ENCODE assay signal across 1 cellular context in the genomic region with DNA sequence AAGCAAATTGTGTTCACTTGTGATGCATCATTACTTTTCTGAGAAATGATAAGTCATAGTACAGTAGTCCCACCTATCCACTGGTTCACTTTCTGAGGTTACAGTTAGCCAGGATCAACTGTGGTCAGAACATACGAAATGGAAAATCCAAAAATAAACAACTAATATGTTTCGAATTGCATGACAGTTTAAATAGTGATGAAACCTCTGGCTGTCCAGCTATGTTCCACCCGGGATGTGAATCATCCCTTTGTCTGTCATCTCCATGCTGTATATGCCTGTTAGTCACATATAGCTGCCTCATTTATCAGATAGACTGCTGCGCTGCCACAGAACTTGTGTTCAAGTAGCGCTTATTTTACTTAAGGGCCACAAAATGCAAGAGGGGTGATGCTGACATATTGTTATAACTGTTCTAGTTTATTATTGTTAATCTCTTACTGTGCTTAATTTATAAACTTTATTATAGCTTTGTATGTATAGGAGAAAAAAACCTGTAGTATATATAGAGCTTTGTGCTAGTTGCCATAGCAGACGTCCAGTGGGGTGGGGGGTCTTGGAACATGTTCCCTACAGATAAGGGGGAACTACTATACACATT.
A peak's percentile ranks its signal among the peaks of the same experiment; 100 is the strongest.
TF ChIP-seq lines count a peak whose summit lies in the region.

No MANE protein-coding gene starts in this region.

TF ChIP-seq in SK-N-SH, 30 proteins besides CTCF, POLR2A, EP300 and RAD21 (continued from another document):
- TF ChIP-seq, protein P1, sequence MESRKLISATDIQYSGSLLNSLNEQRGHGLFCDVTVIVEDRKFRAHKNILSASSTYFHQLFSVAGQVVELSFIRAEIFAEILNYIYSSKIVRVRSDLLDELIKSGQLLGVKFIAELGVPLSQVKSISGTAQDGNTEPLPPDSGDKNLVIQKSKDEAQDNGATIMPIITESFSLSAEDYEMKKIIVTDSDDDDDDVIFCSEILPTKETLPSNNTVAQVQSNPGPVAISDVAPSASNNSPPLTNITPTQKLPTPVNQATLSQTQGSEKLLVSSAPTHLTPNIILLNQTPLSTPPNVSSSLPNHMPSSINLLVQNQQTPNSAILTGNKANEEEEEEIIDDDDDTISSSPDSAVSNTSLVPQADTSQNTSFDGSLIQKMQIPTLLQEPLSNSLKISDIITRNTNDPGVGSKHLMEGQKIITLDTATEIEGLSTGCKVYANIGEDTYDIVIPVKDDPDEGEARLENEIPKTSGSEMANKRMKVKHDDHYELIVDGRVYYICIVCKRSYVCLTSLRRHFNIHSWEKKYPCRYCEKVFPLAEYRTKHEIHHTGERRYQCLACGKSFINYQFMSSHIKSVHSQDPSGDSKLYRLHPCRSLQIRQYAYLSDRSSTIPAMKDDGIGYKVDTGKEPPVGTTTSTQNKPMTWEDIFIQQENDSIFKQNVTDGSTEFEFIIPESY (IDR thresholded peaks at IDR 0.05; ENCODE audit: borderline replicate concordance, low read depth), result 0 out of 2 replicates have a peak, but pooled peaks have one; percentile 41
- TF ChIP-seq FOXJ3 (CRISPR knock-in tag; IDR thresholded peaks at IDR 0.05), result no peak
- 0 out of 2 replicates have a peak, but pooled peaks have one; percentile 37 for TF ChIP-seq MEF2A (IDR thresholded peaks at IDR 0.05; ENCODE audit: borderline replicate concordance, low read depth)
- peak; percentile 63; the same call in 1 of the 2 replicates for TF ChIP-seq SIN3A (IDR thresholded peaks at IDR 0.05; ENCODE audit: borderline replicate concordance, low read depth, low read length)
- no peak for TF ChIP-seq CHD2 (IDR thresholded peaks at IDR 0.05; ENCODE audit: low read length, partially characterized antibody)
- TF ChIP-seq, protein P2, sequence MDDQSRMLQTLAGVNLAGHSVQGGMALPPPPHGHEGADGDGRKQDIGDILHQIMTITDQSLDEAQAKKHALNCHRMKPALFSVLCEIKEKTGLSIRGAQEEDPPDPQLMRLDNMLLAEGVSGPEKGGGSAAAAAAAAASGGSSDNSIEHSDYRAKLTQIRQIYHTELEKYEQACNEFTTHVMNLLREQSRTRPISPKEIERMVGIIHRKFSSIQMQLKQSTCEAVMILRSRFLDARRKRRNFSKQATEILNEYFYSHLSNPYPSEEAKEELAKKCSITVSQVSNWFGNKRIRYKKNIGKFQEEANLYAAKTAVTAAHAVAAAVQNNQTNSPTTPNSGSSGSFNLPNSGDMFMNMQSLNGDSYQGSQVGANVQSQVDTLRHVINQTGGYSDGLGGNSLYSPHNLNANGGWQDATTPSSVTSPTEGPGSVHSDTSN (IDR thresholded peaks at IDR 0.05), result peak; percentile 94
- peak; percentile 51; the same call in 1 of the 2 replicates for TF ChIP-seq POLR2AphosphoS5 (IDR thresholded peaks at IDR 0.05; ENCODE audit: low read depth, low read length)
- no peak for TF ChIP-seq MXI1 (IDR thresholded peaks at IDR 0.05; ENCODE audit: low read depth, low read length)
- TF ChIP-seq GATA2 (CRISPR knock-in tag; IDR thresholded peaks at IDR 0.05), result no peak
- TF ChIP-seq NRF1 (IDR thresholded peaks at IDR 0.05; ENCODE audit: low read depth, low read length), result no peak
- TF ChIP-seq SMC3 (IDR thresholded peaks at IDR 0.05; ENCODE audit: low read depth, low read length), result no peak
